In the genomic region with DNA sequence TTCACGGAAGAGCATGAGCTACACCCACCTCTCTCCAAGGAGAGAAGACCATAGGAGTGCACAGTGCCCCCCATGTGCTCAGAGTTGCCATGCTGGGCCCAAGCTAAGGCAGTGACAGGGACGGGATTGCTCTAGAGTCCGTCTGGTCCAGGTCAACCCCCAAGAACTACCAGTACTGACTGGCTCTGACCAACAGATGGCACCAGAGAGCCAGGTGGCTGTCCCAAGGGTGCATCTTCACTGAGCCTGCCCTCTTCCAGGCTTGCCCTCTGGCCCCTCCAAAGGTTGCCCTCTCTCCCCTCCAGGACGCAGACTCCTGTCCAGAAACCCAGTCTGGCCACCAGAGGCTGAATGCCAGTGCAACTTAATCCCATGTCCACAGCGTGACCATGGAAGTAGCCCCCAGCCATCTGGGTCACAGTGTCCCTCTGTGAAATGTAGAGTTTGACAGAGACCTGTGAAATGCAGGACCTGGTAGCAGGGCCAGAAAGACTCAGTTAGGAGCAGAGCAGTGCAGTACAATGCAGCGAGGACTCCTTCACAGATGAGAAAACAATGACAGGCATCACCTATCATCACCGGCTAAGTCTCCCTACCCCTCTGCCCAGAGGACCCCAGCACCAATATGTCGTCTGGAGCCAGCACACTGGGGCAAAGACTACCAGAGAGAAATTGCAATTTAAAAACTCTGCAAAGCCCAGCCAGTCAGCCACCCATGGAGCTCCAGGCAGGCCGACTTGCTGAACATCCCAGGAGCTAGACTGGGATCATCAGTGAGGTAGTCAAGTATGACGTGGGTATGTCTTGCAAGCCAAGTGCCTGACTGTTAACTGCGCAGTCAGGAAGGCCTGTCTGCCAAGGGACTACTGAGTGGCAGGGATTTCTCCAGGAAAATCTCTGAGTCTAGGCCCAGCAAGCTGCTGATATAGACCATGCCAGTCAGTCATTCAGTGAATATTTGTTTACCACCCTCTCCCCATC, we compare ENCODE assay signal across 8 cellular contexts.
DNase-seq lines count a peak whose midpoint lies in the region; ATAC-seq lines count a peak whose summit lies in the region.

No MANE protein-coding gene starts in this region.

- no peaks in the 10 kb centered on the region for H3K27me3 ChIP-seq in HAP-1 (ENCODE audit: low read depth)

- ATAC-seq in HG03039 (IDR thresholded peaks at IDR 0.05; ENCODE audit: unreplicated experiment) = no peak

- DNase-seq in ELF-1 (ENCODE audit: low read depth, low spot score) = peak; percentile 87
- DNase-seq in HAP-1 (ENCODE audit: low spot score in 2 of 2) = peak; percentile 46 to 82
- DNase-seq in NCI-H146 (lab: John Stamatoyannopoulos, UW) = peak; percentile 38
- DNase-seq in activated CD4-positive, CD25-positive, alpha-beta regulatory T cell treated with anti-CD3 and anti-CD28 coated beads, Interleukin-2, amount 50 U/mL, for 16 hours (ENCODE audit: low read depth, low spot score) = peak; percentile 55
- peak; percentile 66 for DNase-seq in central memory CD4-positive, alpha-beta T cell
- DNase-seq in left kidney (ENCODE audit: low read depth, low spot score) = peak; percentile 80
- peak; percentile 43 to 57 (median 53) for DNase-seq in stimulated activated CD4-positive, alpha-beta T cell treated with anti-CD3 and anti-CD28 coated beads, TNF-alpha, amount 100 ng/mL, for 1 hour (ENCODE audit: low read depth in 3 of 3, low spot score in 1 of 3)

- H3K9me3 ChIP-seq in HAP-1 = no peaks in the 10 kb centered on the region

- no peaks in the 10 kb centered on the region for H3K4me1 ChIP-seq in HAP-1

- no peak overlapping the region for H3K4me3 ChIP-seq in HAP-1

- in situ Hi-C loops in HAP-1 (cut with MboI; ENCODE audit: low sequenced_read_pairs) = loop anchor here (5.0 to 25.0 kb wide), 2 partner anchors 103 to 403 kb away; no protein-coding TSS in a partner anchor

- no peaks in the 10 kb centered on the region for H3K36me3 ChIP-seq in HAP-1 (replicated peaks)
